Comparison of ENCODE assay signal across 7 cellular contexts in the genomic region with DNA sequence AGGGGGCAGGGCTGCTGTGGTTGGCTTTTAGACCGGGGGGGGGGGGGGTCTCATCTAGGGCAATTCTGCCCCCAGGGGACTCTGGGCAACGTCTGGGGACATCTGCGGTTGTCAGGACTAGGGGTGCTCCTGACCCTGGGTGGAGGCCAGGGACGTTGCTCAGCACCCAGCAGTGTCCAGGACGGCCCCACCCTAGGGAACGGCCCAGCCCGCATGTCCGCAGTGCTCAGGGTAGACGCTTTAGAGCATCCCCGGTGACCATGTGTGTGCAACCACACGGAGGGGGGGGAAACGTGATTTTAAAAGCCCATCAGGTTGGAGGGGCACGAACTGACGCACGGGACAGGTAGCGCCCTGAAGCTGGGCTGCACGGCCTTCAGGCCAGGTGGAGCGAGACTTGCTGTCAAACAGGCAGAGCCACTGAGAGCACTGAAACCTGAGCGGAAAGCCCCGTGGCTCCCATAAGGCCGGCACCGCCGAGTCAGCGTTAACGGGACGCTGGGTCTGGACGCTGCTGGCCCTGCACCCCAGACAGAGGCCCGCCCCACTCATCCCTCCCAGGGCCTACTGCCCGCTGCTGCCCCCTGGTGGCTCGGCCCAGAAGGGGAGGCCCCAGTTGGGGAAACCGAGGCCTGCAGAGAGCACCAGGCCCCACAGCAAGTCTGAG. TPM values are rescaled to one million over a fixed set of nuclear protein-coding genes. Genes with fewer than 3 reads are reported as not detected.
A peak's percentile ranks its signal among the peaks of the same experiment; 100 is the strongest.
DNase-seq lines count a peak whose midpoint lies in the region; ATAC-seq and TF ChIP-seq lines count a peak whose summit lies in the region.

No MANE protein-coding gene starts in this region.

- TF ChIP-seq POLR2A in adrenal gland (IDR thresholded peaks at IDR 0.05): no peak

- no peak overlapping the region for H3K9ac ChIP-seq in smooth muscle cell (ENCODE audit: low read depth)

- no peaks in the 10 kb centered on the region for H3K79me2 ChIP-seq in smooth muscle cell (ENCODE audit: low read depth)

- H3K4me2 ChIP-seq in smooth muscle cell: no peak overlapping the region

- ATAC-seq in GM18520 (IDR thresholded peaks at IDR 0.05; ENCODE audit: unreplicated experiment): peak; percentile 40
- peak; percentile 44; the same call in 2 of the 3 replicates for ATAC-seq in RWPE2 (ENCODE audit: low read depth)
- peak; percentile 84 for ATAC-seq in left ventricle myocardium superior
- no peak for ATAC-seq in GM19452 (IDR thresholded peaks at IDR 0.05; ENCODE audit: unreplicated experiment)
- no peak for ATAC-seq in GM18909 (IDR thresholded peaks at IDR 0.05; ENCODE audit: poor library complexity, unreplicated experiment)

- DNase-seq in RWPE2 (ENCODE audit: low spot score): peak; percentile 34
- peak; percentile 62 to 85 (median 80) for DNase-seq in adrenal gland
- peak; percentile 84 for DNase-seq in left ventricle myocardium superior
- DNase-seq in smooth muscle cell (lab: John Stamatoyannopoulos, UW; ENCODE audit: unreplicated experiment): peak; percentile 26

- H4K20me1 ChIP-seq in smooth muscle cell (ENCODE audit: low read depth): no peaks in the 10 kb centered on the region

- H3K4me1 ChIP-seq in RWPE2 (ENCODE audit: insufficient read depth, poor library complexity, severe bottlenecking) (no peaks in the 10 kb centered on the region), adrenal gland (replicated peaks in 1 of 2) (peaks cover 0 to 9% of the 10 kb centered on the region in 2 donors), smooth muscle cell (ENCODE audit: low read depth) (no peaks in the 10 kb centered on the region)

- H3K9me3 ChIP-seq in RWPE2 (ENCODE audit: severe bottlenecking) (no peaks in the 10 kb centered on the region), adrenal gland (replicated peaks in 1 of 3) (no peaks in the 10 kb centered on the region), smooth muscle cell (replicated peaks; ENCODE audit: low read depth) (no peaks in the 10 kb centered on the region)

- intact Hi-C loops in adrenal gland (cut with DNase I) (loop anchor here in 1 of 2 donors (5.0 kb wide), 1 partner anchor 71 kb away; no protein-coding TSS in a partner anchor), left ventricle myocardium superior (cut with micrococcal nuclease) (no loop called here)

- no peak overlapping the region for H2AFZ ChIP-seq in smooth muscle cell (ENCODE audit: low read depth)

- H3K27me3 ChIP-seq in RWPE2 (ENCODE audit: insufficient read depth, poor library complexity, severe bottlenecking) (no peaks in the 10 kb centered on the region), adrenal gland (no peaks in the 10 kb centered on the region), smooth muscle cell (ENCODE audit: low read depth) (no peaks in the 10 kb centered on the region)

- 38 to 73% (median 47%) methylated on average over 9 to 31 of the region's 31 CpGs for WGBS in adrenal gland, 4 donors
- WGBS in smooth muscle cell (ENCODE audit: low lambda C conversion rate): 69% methylated on average over 25 of the region's 31 CpGs

- H3K27ac ChIP-seq in RWPE2 (ENCODE audit: poor library complexity, severe bottlenecking) (no peak overlapping the region), adrenal gland (peak overlapping the region in 1 of 5 donors; percentile 55), smooth muscle cell (ENCODE audit: low read depth) (no peak overlapping the region)

- no peaks in the 10 kb centered on the region for H3F3A ChIP-seq in smooth muscle cell (ENCODE audit: low read depth)

- no peak overlapping the region for H3K4me3 ChIP-seq in RWPE2 (ENCODE audit: severe bottlenecking)
- H3K4me3 ChIP-seq in adrenal gland: no peak overlapping the region
- H3K4me3 ChIP-seq in smooth muscle cell: no peak overlapping the region

- TF ChIP-seq CTCF in RWPE2 (IDR thresholded peaks at IDR 0.05; ENCODE audit: poor library complexity, severe bottlenecking): peak; percentile 74
- TF ChIP-seq CTCF in adrenal gland (IDR thresholded peaks at IDR 0.05): peak; percentile 90 to 97 (median 96)
- peak; percentile 87 for TF ChIP-seq CTCF in smooth muscle cell (IDR thresholded peaks at IDR 0.05; ENCODE audit: borderline replicate concordance, insufficient read depth, poor library complexity, severe bottlenecking)

- H3K36me3 ChIP-seq in RWPE2 (ENCODE audit: low read depth) (0 out of 2 replicates have a peak, but pooled peaks cover 4% of the 10 kb centered on the region), adrenal gland (replicated peaks in 1 of 2) (peaks cover 0 to 11% of the 10 kb centered on the region in 2 donors), smooth muscle cell (ENCODE audit: low read depth) (no peaks in the 10 kb centered on the region)

RNA-seq across cellular contexts. Expression of a gene that starts 8.3 kb away (rescaled TPM):
- total RNA-seq in adrenal gland (10 to 100 TPM; 13.3 to 78.4 (median 23.2) TPM), left ventricle myocardium superior (13.5 TPM), smooth muscle cell (16.7 and 17.5 TPM in 2 replicates)
- polyA plus RNA-seq in adrenal gland (10 to 100 TPM in 2 of 3 donors, 1 to 10 TPM in 1; 5.0 to 39.0 (median 21.9) TPM), smooth muscle cell (17.3 and 22.5 TPM in 2 replicates)

RNA-seq across cellular contexts. Expression of a gene that starts 11.6 kb away (rescaled TPM):
- total RNA-seq in adrenal gland (10 to 100 TPM in 7 of 8 donors, 1 to 10 TPM in 1; 8.9 to 25.5 (median 17.2) TPM), left ventricle myocardium superior (2.0 TPM), smooth muscle cell (1.1 and 1.7 TPM in 2 replicates)
- polyA plus RNA-seq in adrenal gland (1 to 10 TPM; 5.2 to 6.9 (median 6.2) TPM), smooth muscle cell (9.3 and 9.4 TPM in 2 replicates)

RNA-seq across cellular contexts. Expression of a gene that starts 33.0 kb away (rescaled TPM):
- total RNA-seq in adrenal gland (1 to 10 TPM; 2.0 to 5.9 (median 3.4) TPM), left ventricle myocardium superior (1.9 TPM), smooth muscle cell (0.13 and 0.27 TPM in 2 replicates)
- polyA plus RNA-seq in adrenal gland (1 to 10 TPM; 1.6 to 4.9 (median 2.6) TPM), smooth muscle cell (0.86 and 0.96 TPM in 2 replicates)

RNA-seq across cellular contexts. Expression of a gene that starts 45.5 kb away (rescaled TPM):
- total RNA-seq in adrenal gland (100 to 1,000 TPM in 5 of 8 donors, 10 to 100 TPM in 3; 49.3 to 137 (median 105) TPM), left ventricle myocardium superior (36.9 TPM), smooth muscle cell (86.3 and 109 TPM in 2 replicates)
- polyA plus RNA-seq in adrenal gland (100 to 1,000 TPM in 1 of 3 donors, 10 to 100 TPM in 2; 18.1 to 178 (median 100.0) TPM), smooth muscle cell (120 and 128 TPM in 2 replicates)

Comparison
In these comparisons a context has a peak if more than half of its experiments do, and no peak if none do; other contexts are left out.
1. ATAC-seq: peak in GM18520 (single experiment), RWPE2 (single experiment) and left ventricle myocardium superior (single experiment); none in GM19452 (single experiment) and GM18909 (single experiment).
2. DNase-seq: peak in every context shown above with its lines; median percentile 84 in left ventricle myocardium superior; 80 in adrenal gland; 34 in RWPE2; 26 in smooth muscle cell.
3. Peak in every context shown above with its lines, with median percentiles within 50 percentile points of each other: CTCF ChIP-seq.